ENCODE assay signal across 8 cellular contexts in genomic region chr11:66312549-66313320, GRCh38. TPM values are rescaled to one million over a fixed set of nuclear protein-coding genes. Genes with fewer than 3 reads are reported as not detected.
DNase-seq lines count a peak whose midpoint lies in the region; ATAC-seq, FAIRE-seq and TF ChIP-seq lines count a peak whose summit lies in the region.

No MANE protein-coding gene starts in this region.

- intact Hi-C loops in OCI-LY7 (cut with micrococcal nuclease; ENCODE audit: unreplicated experiment): loop anchor here (1.0 to 5.0 kb wide), 3 partner anchors 16 to 59 kb away; partner anchors contain the start of genes B4GAT1, BRMS1 and SLC29A2

- H2AFZ ChIP-seq in OCI-LY7 (ENCODE audit: low read length): peak overlapping the region; percentile 70

- no peak for FAIRE-seq in D721Med (lab: Jason Lieb, UNC)

- peak overlapping the region; percentile 72 for H3K27ac ChIP-seq in OCI-LY7 (ENCODE audit: low read depth, low read length, poor library complexity, severe bottlenecking)

- DNase-seq in D721Med (ENCODE audit: insufficient read length, low spot score) (peak; percentile 86), HuH-7.5 (ENCODE audit: low spot score) (peak; percentile 100), OCI-LY7 (ENCODE audit: low spot score) (peak; percentile 99), activated T-cell treated with anti-CD3 and anti-CD28 coated beads for 4 hours (peak; percentile 97), epithelial cell of esophagus (ENCODE audit: low read depth) (peak; percentile 99)
- DNase-seq in stimulated activated CD8-positive, alpha-beta memory T cell treated with anti-CD3 and anti-CD28 coated beads, Interleukin-2, amount 100 ng/mL, for 1 hour (ENCODE audit: low read depth in 2 of 2): peak; percentile 97 to 98

- POLR2A ChIA-PET in OCI-LY7 (lab: Charles Lee): interaction anchor here (0.6 to 3.6 kb wide), 16 partner anchors 9 to 1070 kb away, joined by 3 to 13 read pairs (median 4); partner anchors contain the start of genes BRMS1 and YIF1A

- no peaks in the 10 kb centered on the region for H3K9me2 ChIP-seq in OCI-LY7 (ENCODE audit: insufficient read depth, low read length)

- H3K27me3 ChIP-seq in mononuclear cell (ENCODE audit: insufficient read depth, low read length): no peaks in the 10 kb centered on the region

- H4K20me1 ChIP-seq in OCI-LY7 (ENCODE audit: insufficient read depth, low read length): no peaks in the 10 kb centered on the region

- H3K4me1 ChIP-seq in OCI-LY7 (ENCODE audit: insufficient read depth, low read length, poor library complexity, severe bottlenecking) (peaks cover 25% of the 10 kb centered on the region), mononuclear cell (ENCODE audit: insufficient read depth, low read length) (peaks cover 35% of the 10 kb centered on the region)

- CTCF ChIA-PET in OCI-LY7 (lab: Charles Lee; ENCODE audit: unreplicated experiment): interaction anchor here (0.6 to 2.5 kb wide), 9 partner anchors 9 to 73 kb away, joined by 3 to 7 read pairs (median 3); partner anchors contain the start of genes RIN1 and YIF1A

- H3K9me3 ChIP-seq in OCI-LY7 (ENCODE audit: low read length) (no peaks in the 10 kb centered on the region), mononuclear cell (ENCODE audit: low read depth, low read length) (no peaks in the 10 kb centered on the region)

- peak; percentile 59 for ATAC-seq in GM21528 (IDR thresholded peaks at IDR 0.05; ENCODE audit: low FRiP score, unreplicated experiment)

- no peaks in the 10 kb centered on the region for H3K36me3 ChIP-seq in OCI-LY7 (ENCODE audit: insufficient read depth, low read length)

- peak overlapping the region; percentile 70 for H3K4me3 ChIP-seq in OCI-LY7 (ENCODE audit: low read depth, low read length, poor library complexity, severe bottlenecking)
- peak overlapping the region; percentile 58 for H3K4me3 ChIP-seq in epithelial cell of esophagus (ENCODE audit: low read length)
- H3K4me3 ChIP-seq in mononuclear cell (ENCODE audit: low read length): peak overlapping the region; percentile 43

- H3K4me2 ChIP-seq in OCI-LY7 (ENCODE audit: low read length): peak overlapping the region; percentile 89

- no TSS peak for BruUV-seq in OCI-LY7 (replicated peaks; lab: Mats Ljungman, UMichigan)

- TF ChIP-seq CTCF in D721Med (IDR thresholded peaks at IDR 0.05; ENCODE audit: insufficient read depth, missing control alignments) (no peak), OCI-LY7 (conservative IDR thresholded peaks at IDR 0.05; ENCODE audit: low read length) (no peak), epithelial cell of esophagus (IDR thresholded peaks at IDR 0.05; ENCODE audit: insufficient read depth, low read depth, low read length, missing control alignments) (no peak)

- H3K79me2 ChIP-seq in OCI-LY7 (ENCODE audit: insufficient read depth, low read depth, low read length): no peaks in the 10 kb centered on the region

RNA-seq across cellular contexts. Expression of gene CD248, which starts 4.1 kb away (rescaled TPM):
- 0.08 TPM in 1 of 2 replicates, not detected in the other for total RNA-seq in OCI-LY7 (2014; rRNA removed; shearing (Covaris generic))
- total RNA-seq in OCI-LY7 (2022) (0.18 and 0.46 TPM in 2 replicates), mononuclear cell (1.5 TPM)

RNA-seq across cellular contexts. Expression of gene TMEM151A, which starts 21.0 kb away (rescaled TPM):
- not detected in 2 replicates for total RNA-seq in OCI-LY7 (2014; rRNA removed; shearing (Covaris generic))
- total RNA-seq in OCI-LY7 (2022): not detected in 2 replicates
- total RNA-seq in mononuclear cell: 0.21 TPM

RNA-seq across cellular contexts. Expression of gene RIN1, which starts 23.5 kb away (rescaled TPM):
- 1.2 and 1.6 TPM in 2 replicates for total RNA-seq in OCI-LY7 (2014; rRNA removed; shearing (Covaris generic))
- total RNA-seq in OCI-LY7 (2022) (2.9 and 3.7 TPM in 2 replicates), mononuclear cell (4.8 TPM)

RNA-seq across cellular contexts. Expression of gene YIF1A, which starts 23.8 kb away (rescaled TPM):
- total RNA-seq in OCI-LY7 (2014; rRNA removed; shearing (Covaris generic)): 63.9 and 73.4 TPM in 2 replicates
- total RNA-seq in OCI-LY7 (2022): 44.9 and 57.2 TPM in 2 replicates
- total RNA-seq in mononuclear cell: 13.1 TPM

RNA-seq across cellular contexts. Expression of gene BRMS1, which starts 32.2 kb away (rescaled TPM):
- 43.8 and 56.2 TPM in 2 replicates for total RNA-seq in OCI-LY7 (2014; rRNA removed; shearing (Covaris generic))
- total RNA-seq in OCI-LY7 (2022) (35.9 and 43.1 TPM in 2 replicates), mononuclear cell (51.7 TPM)

Comparison
In these comparisons a context has a peak if more than half of its experiments do, and no peak if none do; other contexts are left out.
1. Peak in every context shown above with its lines: DNase-seq, ATAC-seq, H3K4me3 ChIP-seq and H3K27ac ChIP-seq.